13 cellular contexts compared by ENCODE assay signal in genomic region chr10:110822708-110823291, GRCh38. TPM values are rescaled to one million over a fixed set of nuclear protein-coding genes. Genes with fewer than 3 reads are reported as not detected.
DNase-seq lines count a peak whose midpoint lies in the region; ATAC-seq and TF ChIP-seq lines count a peak whose summit lies in the region.
"Had no signal": no experiment of that assay in that cellular context is flagged by ENCODE, and none has a peak within 500 bp of the region (broad histone marks: within the 10 kb centered on the region; RNA-seq: fewer than 3 reads in every experiment).

No MANE protein-coding gene starts in this region.

- H3K4me3 ChIP-seq in heart left ventricle (no peak overlapping the region), uterus (no peak overlapping the region)
- H3K4me3 ChIP-seq: skin epidermis had no signal

- H3K36me3 Mint-ChIP-seq in endothelial cell (ENCODE audit: low read depth, unreplicated experiment) (no peaks in the 10 kb centered on the region), nephron progenitor cell (ENCODE audit: low read depth) (no peaks in the 10 kb centered on the region)
- no peaks in the 10 kb centered on the region for H3K36me3 Mint-ChIP-seq in T-helper 2 cell treated with Interferon-gamma antibody and Interleukin-4, amounts not matched to agents 5 μg/mL and 100 μg/mL, for 36 hours (ENCODE audit: low read depth)
- H3K36me3 Mint-ChIP-seq in CD4-positive, alpha-beta T cell (ENCODE audit: low read depth): no peaks in the 10 kb centered on the region
- H3K36me3 Mint-ChIP-seq: IgD-negative memory B cell, immature natural killer cell had no signal

- H3K9me3 Mint-ChIP-seq in endothelial cell (ENCODE audit: unreplicated experiment) (no peaks in the 10 kb centered on the region), nephron progenitor cell (no peaks in the 10 kb centered on the region)
- H3K9me3 Mint-ChIP-seq in T-helper 2 cell treated with Interferon-gamma antibody and Interleukin-4, amounts not matched to agents 5 μg/mL and 100 μg/mL, for 36 hours: no peaks in the 10 kb centered on the region
- no peaks in the 10 kb centered on the region for H3K9me3 Mint-ChIP-seq in CD4-positive, alpha-beta T cell
- H3K9me3 Mint-ChIP-seq: activated T-helper 17 cell treated with anti-CD3 and anti-CD28 coated beads, Interleukin-2, amount 50 U/mL, for 72 hours; IgD-negative memory B cell; immature natural killer cell had no signal

- POLR2A ChIA-PET in CD4-positive, alpha-beta T cell (lab: Charles Lee): no interaction called here

- intact Hi-C loops in heart left ventricle (cut with DNase I) (loop anchor here in 4 of 10 donors (5.0 kb wide), 1 partner anchor 50 kb away; the partner anchor contains the start of gene PDCD4 (in 4 of the 4)), Right ventricle myocardium superior (cut with DNase I) (no loop called here), uterus (cut with DNase I; ENCODE audit: low total_unique reads) (loop anchor here (10.0 kb wide), 1 partner anchor 52 kb away; the partner anchor contains the start of gene PDCD4)
- intact Hi-C loops in CD4-positive, alpha-beta T cell (cut with DNase I, micrococcal nuclease): no loop called here

- ATAC-seq in heart left ventricle (no peak), Right ventricle myocardium superior (ENCODE audit: poor library complexity) (no peak), HG02610 (IDR thresholded peaks at IDR 0.05; ENCODE audit: unreplicated experiment) (no peak)
- ATAC-seq in CD4-positive, alpha-beta T cell (ENCODE audit: poor library complexity): no peak
- ATAC-seq: activated T-helper 17 cell treated with anti-CD3 and anti-CD28 coated beads, Interleukin-2, amount 50 U/mL, for 72 hours had no signal

- H3K36me3 ChIP-seq in heart left ventricle (peaks cover 0 to 61% (median 3%) of the 10 kb centered on the region in 9 donors), uterus (no peaks in the 10 kb centered on the region)

- DNase-seq in heart left ventricle: no peak
- DNase-seq in Right ventricle myocardium superior: no peak
- DNase-seq in endothelial cell (ENCODE audit: low spot score): no peak
- no peak for DNase-seq in nephron progenitor cell
- no peak for DNase-seq in uterus
- no peak for DNase-seq in T-helper 2 cell treated with Interferon-gamma antibody and Interleukin-4, amounts not matched to agents 5 μg/mL and 100 μg/mL, for 36 hours (ENCODE audit: low spot score)
- no peak for DNase-seq in CD4-positive, alpha-beta T cell
- DNase-seq: effector CD8-positive, alpha-beta T cell; immature natural killer cell had no signal

- H3K9me3 ChIP-seq in heart left ventricle: no peaks in the 10 kb centered on the region
- no peaks in the 10 kb centered on the region for H3K9me3 ChIP-seq in uterus
- H3K9me3 ChIP-seq in CD4-positive, alpha-beta T cell (ENCODE audit: control insufficient read depth, low read length): no peaks in the 10 kb centered on the region

- TF ChIP-seq CTCF in heart left ventricle (IDR thresholded peaks at IDR 0.05) (no peak), endothelial cell (IDR thresholded peaks at IDR 0.05; ENCODE audit: unreplicated experiment) (no peak), nephron progenitor cell (IDR thresholded peaks at IDR 0.05) (no peak), uterus (IDR thresholded peaks at IDR 0.05) (no peak)
- no peak for TF ChIP-seq CTCF in CD4-positive, alpha-beta T cell (IDR thresholded peaks at IDR 0.05)

- peaks cover 3% of the 10 kb centered on the region for H3K27me3 Mint-ChIP-seq in endothelial cell (ENCODE audit: unreplicated experiment)
- H3K27me3 Mint-ChIP-seq in nephron progenitor cell (ENCODE audit: low read depth, poor library complexity): peaks cover 2% of the 10 kb centered on the region
- H3K27me3 Mint-ChIP-seq in T-helper 2 cell treated with Interferon-gamma antibody and Interleukin-4, amounts not matched to agents 5 μg/mL and 100 μg/mL, for 36 hours (ENCODE audit: low read depth): peaks cover 13% of the 10 kb centered on the region
- no peaks in the 10 kb centered on the region for H3K27me3 Mint-ChIP-seq in CD4-positive, alpha-beta T cell
- H3K27me3 Mint-ChIP-seq: activated T-helper 17 cell treated with anti-CD3 and anti-CD28 coated beads, Interleukin-2, amount 50 U/mL, for 72 hours; IgD-negative memory B cell had no signal

- TF ChIP-seq POLR2A in heart left ventricle (IDR thresholded peaks at IDR 0.05) (no peak), uterus (IDR thresholded peaks at IDR 0.05) (no peak)

- H3K4me3 Mint-ChIP-seq in endothelial cell (ENCODE audit: unreplicated experiment) (no peak overlapping the region), nephron progenitor cell (peak overlapping the region; percentile 44)
- H3K4me3 Mint-ChIP-seq in T-helper 2 cell treated with Interferon-gamma antibody and Interleukin-4, amounts not matched to agents 5 μg/mL and 100 μg/mL, for 36 hours: no peak overlapping the region
- H3K4me3 Mint-ChIP-seq in CD4-positive, alpha-beta T cell: no peak overlapping the region
- H3K4me3 Mint-ChIP-seq: activated T-helper 17 cell treated with anti-CD3 and anti-CD28 coated beads, Interleukin-2, amount 50 U/mL, for 72 hours; immature natural killer cell had no signal

- peak overlapping the region; percentile 6 to 91 (median 78) for H3K27ac ChIP-seq in heart left ventricle
- peak overlapping the region; percentile 87 to 94 for H3K27ac ChIP-seq in uterus
- no peak overlapping the region for H3K27ac ChIP-seq in CD4-positive, alpha-beta T cell (ENCODE audit: low read depth, low read length)

- peaks cover 3 to 90% (median 54%) of the 10 kb centered on the region in 12 donors for H3K4me1 ChIP-seq in heart left ventricle
- H3K4me1 ChIP-seq in uterus: peaks cover 19 to 25% of the 10 kb centered on the region in 2 donors

- 55 to 74% (median 63%) methylated on average over 8 of the region's 8 CpGs for WGBS in heart left ventricle, 4 donors

- H3K27ac Mint-ChIP-seq in endothelial cell (ENCODE audit: unreplicated experiment): peak overlapping the region; percentile 84
- peak overlapping the region; percentile 91 for H3K27ac Mint-ChIP-seq in nephron progenitor cell
- H3K27ac Mint-ChIP-seq in T-helper 2 cell treated with Interferon-gamma antibody and Interleukin-4, amounts not matched to agents 5 μg/mL and 100 μg/mL, for 36 hours: no peak overlapping the region
- H3K27ac Mint-ChIP-seq in CD4-positive, alpha-beta T cell: no peak overlapping the region
- H3K27ac Mint-ChIP-seq: IgD-negative memory B cell had no signal

- CTCF ChIA-PET in CD4-positive, alpha-beta T cell (lab: Charles Lee): no interaction called here

- H3K4me1 Mint-ChIP-seq in endothelial cell (ENCODE audit: unreplicated experiment) (peaks cover 30% of the 10 kb centered on the region), nephron progenitor cell (peaks cover 54% of the 10 kb centered on the region)
- H3K4me1 Mint-ChIP-seq in T-helper 2 cell treated with Interferon-gamma antibody and Interleukin-4, amounts not matched to agents 5 μg/mL and 100 μg/mL, for 36 hours (ENCODE audit: low read depth): peaks cover 6% of the 10 kb centered on the region
- peaks cover 19% of the 10 kb centered on the region for H3K4me1 Mint-ChIP-seq in CD4-positive, alpha-beta T cell (ENCODE audit: low read depth)
- H3K4me1 Mint-ChIP-seq: immature natural killer cell had no signal

- H3K27me3 ChIP-seq in heart left ventricle (no peaks in the 10 kb centered on the region), uterus (no peaks in the 10 kb centered on the region)
- H3K27me3 ChIP-seq in CD4-positive, alpha-beta T cell (ENCODE audit: control insufficient read depth, insufficient read depth, low read length): no peaks in the 10 kb centered on the region

RNA-seq across cellular contexts. Expression of gene PDCD4, which starts 48.9 kb away (rescaled TPM):
- total RNA-seq in heart left ventricle (10 to 100 TPM; 21.7 to 73.2 (median 44.1) TPM), Right ventricle myocardium superior (90.0 TPM), endothelial cell (ENCODE audit: unreplicated experiment) (50.4 TPM), uterus (100 to 1,000 TPM in 3 of 4 donors, 10 to 100 TPM in 1; 17.4 to 157 (median 138) TPM)
- 10 to 100 TPM; 18.2 to 30.1 TPM for polyA plus RNA-seq in heart left ventricle
- total RNA-seq in CD4-positive, alpha-beta T cell: 100 to 1,000 TPM; 352 to 358 TPM

Comparison
In these comparisons a context has a peak if more than half of its experiments do, and no peak if none do; other contexts are left out.
1. H3K27ac Mint-ChIP-seq: peak in endothelial cell (single experiment) and nephron progenitor cell (single experiment); none in T-helper 2 cell treated with Interferon-gamma antibody and Interleukin-4, amounts not matched to agents 5 μg/mL and 100 μg/mL, for 36 hours (single experiment) and CD4-positive, alpha-beta T cell (single experiment).